Comparison of ENCODE assay signal across 12 cellular contexts in genomic region chr6:33414592-33415271, GRCh38. TPM values are rescaled to one million over a fixed set of nuclear protein-coding genes. Genes with fewer than 3 reads are reported as not detected.
A peak's percentile ranks its signal among the peaks of the same experiment; 100 is the strongest.
DNase-seq lines count a peak whose midpoint lies in the region; ATAC-seq and TF ChIP-seq lines count a peak whose summit lies in the region.
"Had no signal": no experiment of that assay in that cellular context is flagged by ENCODE, and none has a peak within 500 bp of the region (broad histone marks: within the 10 kb centered on the region; RNA-seq: fewer than 3 reads in every experiment).

No MANE protein-coding gene starts in this region.

- H2BK12ac ChIP-seq in trophoblast cell (ENCODE audit: low read length) = no peak overlapping the region

- H3K9me3 Mint-ChIP-seq in natural killer cell treated with Interleukin-12 subunit alpha and Interleukin-12 subunit beta and Interleukin-15 and Interleukin-18, amount 100 ng/mL, for 72 hours = no peaks in the 10 kb centered on the region

- no peak overlapping the region for H3K4me3 Mint-ChIP-seq in natural killer cell treated with Interleukin-12 subunit alpha and Interleukin-12 subunit beta and Interleukin-15 and Interleukin-18, amount 100 ng/mL, for 72 hours

- DNase-seq in DND-41 (no peak), astrocyte of the spinal cord (ENCODE audit: low read depth, low spot score) (no peak), NOMO-1 treated with dmso at 0.1 percent for 144 hours (lab: John Stamatoyannopoulos, UW; ENCODE audit: unreplicated experiment) (no peak), trophoblast cell (no peak), DMS79 (lab: John Stamatoyannopoulos, UW) (no peak)
- no peak for DNase-seq in natural killer cell treated with Interleukin-12 subunit alpha and Interleukin-12 subunit beta and Interleukin-15 and Interleukin-18, amount 100 ng/mL, for 72 hours (ENCODE audit: low spot score)
- DNase-seq: activated CD4-positive, alpha-beta T cell treated with anti-CD3 and anti-CD28 coated beads, Interleukin-2, amount 50 U/mL, for 1 hour; erythroblast; GOT3; NCI-H1694 had no signal

- H3K4me3 ChIP-seq in DND-41 (ENCODE audit: low read depth in 1 of 2, low read length in 2 of 2) (no peak overlapping the region), KMS-11 (IDR thresholded peaks at IDR 0.05; ENCODE audit: insufficient read depth, low read depth, low read length) (no peak overlapping the region), astrocyte of the spinal cord (ENCODE audit: low read depth, low read length) (no peak overlapping the region), trophoblast cell (ENCODE audit: low read depth, low read length) (no peak overlapping the region)
- H3K4me3 ChIP-seq: ovary had no signal

- H4K8ac ChIP-seq in trophoblast cell (ENCODE audit: low read depth, low read length) = no peak overlapping the region

- no peak overlapping the region for H4K91ac ChIP-seq in trophoblast cell (ENCODE audit: low read depth, low read length)

- peaks cover 13% of the 10 kb centered on the region for H3K36me3 Mint-ChIP-seq in natural killer cell treated with Interleukin-12 subunit alpha and Interleukin-12 subunit beta and Interleukin-15 and Interleukin-18, amount 100 ng/mL, for 72 hours

- H3K36me3 ChIP-seq in DND-41 (ENCODE audit: insufficient read depth, low read length) (peaks cover 46% of the 10 kb centered on the region), KMS-11 (ENCODE audit: insufficient read depth) (no peaks in the 10 kb centered on the region), trophoblast cell (ENCODE audit: control insufficient read depth in 1 of 2, insufficient read depth in 2 of 2, low read length in 2 of 2) (peaks cover 38 to 42% of the 10 kb centered on the region in 2 experiments)
- H3K36me3 ChIP-seq: ovary had no signal

- H3K9ac ChIP-seq in DND-41 (ENCODE audit: low read depth, low read length) = no peak overlapping the region
- H3K9ac ChIP-seq in KMS-11 = no peak overlapping the region
- no peak overlapping the region for H3K9ac ChIP-seq in trophoblast cell (ENCODE audit: low read length)

- H3K18ac ChIP-seq in trophoblast cell (ENCODE audit: low read length) = no peak overlapping the region

- no peak overlapping the region for H2AK5ac ChIP-seq in trophoblast cell (ENCODE audit: low read length)

- peak; percentile 56 for TF ChIP-seq CTCF in DND-41 (IDR thresholded peaks at IDR 0.05; ENCODE audit: borderline replicate concordance, extremely low read depth, low read length, poor library complexity, severe bottlenecking)
- TF ChIP-seq CTCF in KMS-11 (conservative IDR thresholded peaks at IDR 0.05; ENCODE audit: low read depth, low read length) = 0 out of 2 replicates have a peak, but pooled peaks have one; percentile 34
- TF ChIP-seq CTCF in astrocyte of the spinal cord (IDR thresholded peaks at IDR 0.05; ENCODE audit: low read depth, low read length) = peak; percentile 56

- peaks cover 74% of the 10 kb centered on the region for H3K4me1 ChIP-seq in DND-41 (ENCODE audit: insufficient read depth, low read length)
- peaks cover 34% of the 10 kb centered on the region for H3K4me1 ChIP-seq in KMS-11 (ENCODE audit: low read depth, poor library complexity, severe bottlenecking)
- peaks cover 16 to 24% of the 10 kb centered on the region in 2 experiments for H3K4me1 ChIP-seq in trophoblast cell (ENCODE audit: control insufficient read depth in 1 of 2, insufficient read depth in 2 of 2, low read length in 2 of 2)

- peaks cover 63% of the 10 kb centered on the region for H3K79me2 ChIP-seq in DND-41 (ENCODE audit: insufficient read depth, low read length)
- H3K79me2 ChIP-seq in KMS-11 (ENCODE audit: insufficient read depth, low read depth) = peaks cover 21% of the 10 kb centered on the region
- H3K79me2 ChIP-seq in trophoblast cell (ENCODE audit: control insufficient read depth, insufficient read depth, low read length, poor library complexity) = peaks cover 14% of the 10 kb centered on the region

- H3K4me2 ChIP-seq in DND-41 (ENCODE audit: insufficient read depth, low read length) (no peak overlapping the region), KMS-11 (no peak overlapping the region), trophoblast cell (ENCODE audit: low read length) (no peak overlapping the region)

- H3K27ac Mint-ChIP-seq in natural killer cell treated with Interleukin-12 subunit alpha and Interleukin-12 subunit beta and Interleukin-15 and Interleukin-18, amount 100 ng/mL, for 72 hours = peak overlapping the region; percentile 100

- no peak overlapping the region for H2BK5ac ChIP-seq in trophoblast cell (ENCODE audit: low read depth, low read length, poor library complexity)

- H3K4me1 Mint-ChIP-seq in natural killer cell treated with Interleukin-12 subunit alpha and Interleukin-12 subunit beta and Interleukin-15 and Interleukin-18, amount 100 ng/mL, for 72 hours (ENCODE audit: low read depth in 2 of 2) = peaks cover 62 to 69% of the 10 kb centered on the region in 2 donors

- no peak overlapping the region for H3K27ac ChIP-seq in DND-41 (ENCODE audit: low read length)
- no peak overlapping the region for H3K27ac ChIP-seq in KMS-11
- H3K27ac ChIP-seq in trophoblast cell (ENCODE audit: low read depth, low read length) = no peak overlapping the region
- H3K27ac ChIP-seq: ovary had no signal

- H2BK120ac ChIP-seq in trophoblast cell (ENCODE audit: insufficient read depth, low read length, poor library complexity) = no peak overlapping the region

- H4K20me1 ChIP-seq in DND-41 (ENCODE audit: insufficient read depth, low read length) = peaks cover 29% of the 10 kb centered on the region; the same call in 1 of the 2 replicates
- no peaks in the 10 kb centered on the region for H4K20me1 ChIP-seq in KMS-11 (ENCODE audit: insufficient read depth)

- no peak overlapping the region for H4K12ac ChIP-seq in trophoblast cell (ENCODE audit: low read depth, low read length)

- no CpG with 5 or more reads among the region's 12 CpGs for WGBS in trophoblast cell (ENCODE audit: extremely low coverage, insufficient coverage, insufficient read length)

- H2AFZ ChIP-seq in DND-41 (ENCODE audit: low read depth, low read length) (no peak overlapping the region), KMS-11 (ENCODE audit: low read depth) (no peak overlapping the region), trophoblast cell (ENCODE audit: insufficient read depth, low read length, poor library complexity) (no peak overlapping the region)

- no peak overlapping the region for H3K23ac ChIP-seq in trophoblast cell (ENCODE audit: low read length)

- no peak for ATAC-seq in DND-41 (ENCODE audit: insufficient read depth, low read depth)
- no peak for ATAC-seq in natural killer cell treated with Interleukin-12 subunit alpha and Interleukin-12 subunit beta and Interleukin-15 and Interleukin-18, amount 100 ng/mL, for 72 hours

- no peaks in the 10 kb centered on the region for H3K27me3 ChIP-seq in DND-41 (ENCODE audit: insufficient read depth, low read length, poor library complexity)
- H3K27me3 ChIP-seq in KMS-11 (ENCODE audit: insufficient read depth, low read depth) = no peaks in the 10 kb centered on the region
- H3K27me3 ChIP-seq in trophoblast cell (ENCODE audit: insufficient read depth, low read length) = no peaks in the 10 kb centered on the region
- H3K27me3 ChIP-seq: ovary had no signal

- H3K27me3 Mint-ChIP-seq in natural killer cell treated with Interleukin-12 subunit alpha and Interleukin-12 subunit beta and Interleukin-15 and Interleukin-18, amount 100 ng/mL, for 72 hours = no peaks in the 10 kb centered on the region

- H3K4ac ChIP-seq in trophoblast cell (ENCODE audit: low read depth, low read length) = no peak overlapping the region

- peaks cover 24% of the 10 kb centered on the region for H3K79me1 ChIP-seq in trophoblast cell (ENCODE audit: low read length)

- H3K9me3 ChIP-seq in DND-41 (ENCODE audit: insufficient read depth, low read length, severe bottlenecking) (no peaks in the 10 kb centered on the region), trophoblast cell (ENCODE audit: insufficient read depth, low read depth, low read length) (no peaks in the 10 kb centered on the region)
- H3K9me3 ChIP-seq: ovary had no signal

- in situ Hi-C loops in astrocyte of the spinal cord (cut with HindIII; ENCODE audit: low sequenced_read_pairs) = no loop called here

- H3K14ac ChIP-seq in trophoblast cell (ENCODE audit: low read length) = no peak overlapping the region

RNA-seq across cellular contexts. Expression of gene CUTA, which starts 3.2 kb away (rescaled TPM):
- total RNA-seq in natural killer cell treated with Interleukin-12 subunit alpha and Interleukin-12 subunit beta and Interleukin-15 and Interleukin-18, amount 100 ng/mL, for 72 hours = 100 to 1,000 TPM; 106 to 156 TPM
- 201 and 213 TPM in 2 replicates for polyA plus RNA-seq in trophoblast cell (2013)

RNA-seq across cellular contexts. Expression of gene PHF1, which starts 3.9 kb away (rescaled TPM):
- total RNA-seq in natural killer cell treated with Interleukin-12 subunit alpha and Interleukin-12 subunit beta and Interleukin-15 and Interleukin-18, amount 100 ng/mL, for 72 hours = 10 to 100 TPM; 46.5 to 66.6 TPM
- 42.6 and 42.7 TPM in 2 replicates for polyA plus RNA-seq in trophoblast cell (2013)

RNA-seq across cellular contexts. Expression of gene SYNGAP1, which starts 5.1 kb away (rescaled TPM):
- total RNA-seq in natural killer cell treated with Interleukin-12 subunit alpha and Interleukin-12 subunit beta and Interleukin-15 and Interleukin-18, amount 100 ng/mL, for 72 hours = 10 to 100 TPM; 17.7 to 77.0 TPM
- polyA plus RNA-seq in trophoblast cell (2013) = 11.3 and 23.2 TPM in 2 replicates

RNA-seq across cellular contexts. Expression of gene KIFC1, which starts 23.1 kb away (rescaled TPM):
- total RNA-seq in natural killer cell treated with Interleukin-12 subunit alpha and Interleukin-12 subunit beta and Interleukin-15 and Interleukin-18, amount 100 ng/mL, for 72 hours = 100 to 1,000 TPM in 1 of 2 donors, 10 to 100 TPM in 1; 52.9 to 115 TPM
- 66.1 and 66.6 TPM in 2 replicates for polyA plus RNA-seq in trophoblast cell (2013)

RNA-seq across cellular contexts. Expression of gene ZBTB9, which starts 39.6 kb away (rescaled TPM):
- 10 to 100 TPM; 10.9 to 25.4 TPM for total RNA-seq in natural killer cell treated with Interleukin-12 subunit alpha and Interleukin-12 subunit beta and Interleukin-15 and Interleukin-18, amount 100 ng/mL, for 72 hours
- 5.7 and 6.1 TPM in 2 replicates for polyA plus RNA-seq in trophoblast cell (2013)
